ENCODE assay signal across 17 cellular contexts in genomic region chr1:203839081-203839480, GRCh38. TPM values are rescaled to one million over a fixed set of nuclear protein-coding genes. Genes with fewer than 3 reads are reported as not detected.
DNase-seq lines count a peak whose midpoint lies in the region; ATAC-seq and TF ChIP-seq lines count a peak whose summit lies in the region.
"Had no signal": no experiment of that assay in that cellular context is flagged by ENCODE, and none has a peak within 500 bp of the region (broad histone marks: within the 10 kb centered on the region; RNA-seq: fewer than 3 reads in every experiment).

No MANE protein-coding gene starts in this region.

- H2BK12ac ChIP-seq in trophoblast cell (ENCODE audit: low read length): no peak overlapping the region

- peak overlapping the region; percentile 17 for H3K4me3 Mint-ChIP-seq in endothelial cell (ENCODE audit: unreplicated experiment)
- H3K4me3 Mint-ChIP-seq: CD8-positive, alpha-beta memory T cell; WTC11 had no signal

- no peaks in the 10 kb centered on the region for H3K4me1 Mint-ChIP-seq in endothelial cell (ENCODE audit: unreplicated experiment)
- H3K4me1 Mint-ChIP-seq: CD8-positive, alpha-beta memory T cell had no signal

- peak overlapping the region; percentile 31 for H2BK5ac ChIP-seq in trophoblast cell (ENCODE audit: low read depth, low read length, poor library complexity)

- 100% methylated on average over 2 of the region's 5 CpGs for WGBS in trophoblast cell (ENCODE audit: extremely low coverage, insufficient coverage, insufficient read length)

- H2AK5ac ChIP-seq in trophoblast cell (ENCODE audit: low read length): no peak overlapping the region

- no peaks in the 10 kb centered on the region for H3K79me1 ChIP-seq in trophoblast cell (ENCODE audit: low read length)

- H3K27ac ChIP-seq in C4-2B: peak overlapping the region; percentile 66
- H3K27ac ChIP-seq in trophoblast cell (ENCODE audit: low read depth, low read length): no peak overlapping the region
- H3K27ac ChIP-seq: esophagus muscularis mucosa had no signal

- ATAC-seq in HG03469 (IDR thresholded peaks at IDR 0.05; ENCODE audit: unreplicated experiment): no peak
- ATAC-seq: stimulated activated naive CD8-positive, alpha-beta T cell treated with anti-CD3 and anti-CD28 coated beads, Interleukin-15, Interleukin-2, amounts not matched to agents 100 U/mL and 50 U/mL, for 24 hours; WTC11 had no signal

- H2BK120ac ChIP-seq in trophoblast cell (ENCODE audit: insufficient read depth, low read length, poor library complexity): no peak overlapping the region

- H3K4ac ChIP-seq in trophoblast cell (ENCODE audit: low read depth, low read length): no peak overlapping the region

- no peaks in the 10 kb centered on the region for H3K27me3 Mint-ChIP-seq in endothelial cell (ENCODE audit: unreplicated experiment)
- H3K27me3 Mint-ChIP-seq: CD8-positive, alpha-beta memory T cell had no signal

- H3K4me1 ChIP-seq in trophoblast cell (ENCODE audit: control insufficient read depth in 1 of 2, insufficient read depth in 2 of 2, low read length in 2 of 2): no peaks in the 10 kb centered on the region

- H3K14ac ChIP-seq in trophoblast cell (ENCODE audit: low read length): no peak overlapping the region

- no peak overlapping the region for H3K23ac ChIP-seq in trophoblast cell (ENCODE audit: low read length)

- no peak overlapping the region for H2AFZ ChIP-seq in trophoblast cell (ENCODE audit: insufficient read depth, low read length, poor library complexity)

- no peak overlapping the region for H3K18ac ChIP-seq in trophoblast cell (ENCODE audit: low read length)

- no peak overlapping the region for H3K4me3 ChIP-seq in trophoblast cell (ENCODE audit: low read depth, low read length)
- H3K4me3 ChIP-seq: esophagus muscularis mucosa had no signal

- H4K91ac ChIP-seq in trophoblast cell (ENCODE audit: low read depth, low read length): no peak overlapping the region

- H4K8ac ChIP-seq in trophoblast cell (ENCODE audit: low read depth, low read length): no peak overlapping the region

- no peaks in the 10 kb centered on the region for H3K79me2 ChIP-seq in trophoblast cell (ENCODE audit: control insufficient read depth, insufficient read depth, low read length, poor library complexity)

- peaks cover 48% of the 10 kb centered on the region for H3K36me3 Mint-ChIP-seq in endothelial cell (ENCODE audit: low read depth, unreplicated experiment)

- peak; percentile 40 for DNase-seq in NCI-H226
- DNase-seq in endothelial cell (ENCODE audit: low spot score): no peak
- DNase-seq in trophoblast cell: peak; percentile 19 to 37
- DNase-seq in T-helper 1 cell: no peak
- DNase-seq in GM10266 (ENCODE audit: extremely low spot score): no peak
- DNase-seq in epidermal melanocyte (ENCODE audit: insufficient read length, low spot score): no peak
- DNase-seq: caudate nucleus; CD8-positive, alpha-beta memory T cell; NCI-H1436; NCI-H69; SHP77; stimulated activated CD4-positive, alpha-beta T cell treated with anti-CD3 and anti-CD28 coated beads, Interleukin-4, amount 100 ng/mL, for 24 hours; stimulated activated naive CD8-positive, alpha-beta T cell treated with anti-CD3 and anti-CD28 coated beads, Interleukin-15, Interleukin-2, amounts not matched to agents 100 U/mL and 50 U/mL, for 24 hours had no signal

- no peak overlapping the region for H4K12ac ChIP-seq in trophoblast cell (ENCODE audit: low read depth, low read length)

- TF ChIP-seq CTCF in C4-2B (conservative IDR thresholded peaks at IDR 0.05): no peak; the same call in 1 of the 2 replicates
- TF ChIP-seq CTCF in endothelial cell (IDR thresholded peaks at IDR 0.05; ENCODE audit: unreplicated experiment): no peak
- no peak for TF ChIP-seq CTCF in GM10266 (IDR thresholded peaks at IDR 0.05; ENCODE audit: control insufficient read depth, insufficient read depth, low read depth, missing control alignments)

- H3K27ac Mint-ChIP-seq in endothelial cell (ENCODE audit: unreplicated experiment): no peak overlapping the region
- H3K27ac Mint-ChIP-seq: WTC11 had no signal

- H3K27me3 ChIP-seq in trophoblast cell (ENCODE audit: insufficient read depth, low read length): no peaks in the 10 kb centered on the region
- H3K27me3 ChIP-seq: esophagus muscularis mucosa had no signal

- no peak overlapping the region for H3K9ac ChIP-seq in trophoblast cell (ENCODE audit: low read length)

- no peaks in the 10 kb centered on the region for H3K9me3 Mint-ChIP-seq in endothelial cell (ENCODE audit: unreplicated experiment)
- H3K9me3 Mint-ChIP-seq: CD8-positive, alpha-beta memory T cell had no signal

- H3K36me3 ChIP-seq in trophoblast cell (ENCODE audit: control insufficient read depth in 1 of 2, insufficient read depth in 2 of 2, low read length in 2 of 2): peaks cover 45 to 53% of the 10 kb centered on the region in 2 experiments

- no peak overlapping the region for H3K4me2 ChIP-seq in trophoblast cell (ENCODE audit: low read length)

- H3K9me3 ChIP-seq in trophoblast cell (ENCODE audit: insufficient read depth, low read depth, low read length): no peaks in the 10 kb centered on the region
- H3K9me3 ChIP-seq: esophagus muscularis mucosa had no signal

RNA-seq across cellular contexts. Expression of gene SNRPE, which starts 22.3 kb away (rescaled TPM):
- total RNA-seq in endothelial cell (ENCODE audit: unreplicated experiment): 138 TPM
- 274 and 275 TPM in 2 replicates for polyA plus RNA-seq in trophoblast cell (2013)

RNA-seq across cellular contexts. Expression of gene ZBED6, which starts 43.7 kb away (rescaled TPM):
- total RNA-seq in endothelial cell (ENCODE audit: unreplicated experiment): 30.3 TPM
- polyA plus RNA-seq in trophoblast cell (2013): 28.0 and 28.3 TPM in 2 replicates

RNA-seq across cellular contexts. Expression of gene ZC3H11A, which starts 43.7 kb away (rescaled TPM):
- total RNA-seq in endothelial cell (ENCODE audit: unreplicated experiment): 85.9 TPM
- 109 and 113 TPM in 2 replicates for polyA plus RNA-seq in trophoblast cell (2013)

Comparison
In these comparisons a context has a peak if more than half of its experiments do, and no peak if none do; other contexts are left out.
1. DNase-seq: peak in NCI-H226 (single experiment) and trophoblast cell (2 of 2); none in endothelial cell (single experiment), T-helper 1 cell (0 of 5), GM10266 (single experiment) and epidermal melanocyte (single experiment).